In the genomic region with DNA sequence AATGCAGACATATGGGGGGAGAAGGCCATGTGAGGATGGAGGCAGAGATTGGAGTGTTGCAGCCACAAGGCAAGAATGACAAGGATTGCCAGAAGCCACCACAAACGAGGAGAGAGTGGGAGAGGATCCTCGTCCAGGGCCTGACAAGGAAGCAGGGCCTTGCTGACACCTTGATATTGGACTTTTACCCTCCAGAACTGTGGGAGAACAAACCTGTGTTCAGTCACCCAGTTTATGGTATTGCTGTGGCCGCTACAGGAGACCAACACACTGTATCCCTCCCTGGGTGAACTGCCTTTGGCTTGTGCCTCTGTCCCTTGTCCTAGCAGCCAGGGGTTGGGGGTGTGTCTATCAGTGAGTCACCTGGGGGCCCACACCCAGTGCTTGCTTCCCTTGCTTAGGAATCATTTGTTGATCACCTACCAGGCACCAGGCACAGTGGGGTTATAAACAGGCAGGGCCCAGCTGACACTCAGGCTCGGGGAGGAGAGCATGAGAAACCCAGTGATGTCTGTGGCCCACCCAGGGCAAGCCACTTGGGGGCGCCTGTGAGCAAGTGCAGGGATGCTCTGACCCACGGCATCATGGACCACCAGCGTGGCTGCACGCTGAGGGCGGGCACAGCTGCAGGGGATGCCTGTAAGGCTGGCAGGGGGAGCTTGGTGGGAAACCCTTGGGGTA, we compare ENCODE assay signal across 7 cellular contexts. TPM values are rescaled to one million over a fixed set of nuclear protein-coding genes. Genes with fewer than 3 reads are reported as not detected.
A peak's percentile ranks its signal among the peaks of the same experiment; 100 is the strongest.
DNase-seq lines count a peak whose midpoint lies in the region; ATAC-seq, FAIRE-seq and TF ChIP-seq lines count a peak whose summit lies in the region.

No MANE protein-coding gene starts in this region.

- H3K9me3 Mint-ChIP-seq in osteocyte (ENCODE audit: unreplicated experiment) = no peaks in the 10 kb centered on the region

- no peaks in the 10 kb centered on the region for H3K9me3 ChIP-seq in GM12878 (replicated peaks; ENCODE audit: control insufficient read depth, insufficient read depth, low read length)

- TF ChIP-seq CTCF in GM12873 (IDR thresholded peaks at IDR 0.05; ENCODE audit: insufficient read depth, low read depth, low read length, missing control alignments) (peak; percentile 76), GM12878 (IDR thresholded peaks at IDR 0.05 in 2 of 3, conservative IDR thresholded peaks at IDR 0.05 in 1 of 3; ENCODE audit: control insufficient read depth in 2 of 3, extremely low read depth in 1 of 3, insufficient read depth in 1 of 3, low read depth in 3 of 3, low read length in 3 of 3) (peak; percentile 52 to 64 (median 58)), osteocyte (IDR thresholded peaks at IDR 0.05) (peak; percentile 34)

- no peak overlapping the region for H3K27ac Mint-ChIP-seq in osteocyte (ENCODE audit: unreplicated experiment)

- SMC1A ChIA-PET in GM12878 (lab: Charles Lee; ENCODE audit: uncharacterized antibody, unreplicated experiment) = interaction anchor here (1.2 to 3.3 kb wide), 3 partner anchors 10 to 107 kb away, joined by 3 to 29 read pairs (median 4); no protein-coding TSS in a partner anchor

- H3K36me3 ChIP-seq in GM12878 (ENCODE audit: control insufficient read depth in 2 of 2, insufficient read depth in 2 of 2, low read length in 1 of 2) = no peaks in the 10 kb centered on the region

- 45% methylated on average over 9 of the region's 9 CpGs for WGBS in GM12878 (ENCODE audit: insufficient coverage, insufficient replicate concordance, low lambda C conversion rate, missing lambda C conversion rate)

- no peak overlapping the region for H3K4me3 ChIP-seq in GM12878

- ATAC-seq in GM12878 (peak; percentile 86), GM18858 (IDR thresholded peaks at IDR 0.05; ENCODE audit: unreplicated experiment) (no peak), HG03025 (IDR thresholded peaks at IDR 0.05; ENCODE audit: low FRiP score, unreplicated experiment) (no peak), GM21737 (IDR thresholded peaks at IDR 0.05; ENCODE audit: unreplicated experiment) (no peak)

- CTCF ChIA-PET in GM12878 (lab: Yijun Ruan, JAX) = interaction anchor here (0.8 to 6.1 kb wide), 7 partner anchors 9 to 118 kb away, joined by 3 to 63 read pairs (median 4); no protein-coding TSS in a partner anchor

- no peaks in the 10 kb centered on the region for H3K79me2 ChIP-seq in GM12878 (ENCODE audit: control insufficient read depth, insufficient read depth, low read length)

- H3K27ac ChIP-seq in GM12878 (ENCODE audit: control insufficient read depth, insufficient read depth) = no peak overlapping the region

- H3K36me3 Mint-ChIP-seq in osteocyte (ENCODE audit: unreplicated experiment) = no peaks in the 10 kb centered on the region

- peak; percentile 55 for TF ChIP-seq RAD21 in GM12878 (IDR thresholded peaks at IDR 0.05; ENCODE audit: insufficient read depth, low read depth, low read length)

- H4K20me1 ChIP-seq in GM12878 (ENCODE audit: control insufficient read depth, insufficient read depth) = no peaks in the 10 kb centered on the region

- H3K27me3 Mint-ChIP-seq in osteocyte (ENCODE audit: unreplicated experiment) = no peaks in the 10 kb centered on the region

- in situ Hi-C loops in GM12878 (cut with MboI) = loop anchor here (25.0 kb wide), 1 partner anchor 481 kb away; no protein-coding TSS in a partner anchor

- H3K4me1 Mint-ChIP-seq in osteocyte (ENCODE audit: unreplicated experiment) = no peaks in the 10 kb centered on the region

- no peak for TF ChIP-seq POLR2A in GM12878 (IDR thresholded peaks at IDR 0.05; ENCODE audit: low read depth, low read length)

- no peak overlapping the region for H2AFZ ChIP-seq in GM12878 (ENCODE audit: control insufficient read depth, low read depth, low read length)

- no peak for TF ChIP-seq EP300 in GM12878 (IDR thresholded peaks at IDR 0.05; ENCODE audit: borderline replicate concordance in 1 of 2, control insufficient read depth in 1 of 2, low read depth in 2 of 2, low read length in 2 of 2)

- BruUV-seq in GM12878 (replicated peaks; lab: Mats Ljungman, UMichigan) = no TSS peak

- intact Hi-C loops in GM12878 (cut with micrococcal nuclease; ENCODE audit: unreplicated experiment) = loop anchor here (1.0 kb wide), 1 partner anchor 107 kb away; no protein-coding TSS in a partner anchor

- H3K9ac ChIP-seq in GM12878 (ENCODE audit: control insufficient read depth, insufficient read depth, low read length) = no peak overlapping the region

- no peak for FAIRE-seq in GM12878 (lab: Jason Lieb, UNC)

- H3K4me3 Mint-ChIP-seq in osteocyte (ENCODE audit: unreplicated experiment) = no peak overlapping the region

- H3K4me2 ChIP-seq in GM12878 (ENCODE audit: control insufficient read depth, insufficient read depth) = no peak overlapping the region

- RAD21 ChIA-PET in GM12878 (lab: Charles Lee; ENCODE audit: unreplicated experiment) = interaction anchor here (6.3 kb wide), 1 partner anchor 106 kb away, joined by 50 read pairs; no protein-coding TSS in a partner anchor

- H3K4me1 ChIP-seq in GM12878 (ENCODE audit: control insufficient read depth, insufficient read depth, low read length) = peaks cover 11% of the 10 kb centered on the region

- H3K27me3 ChIP-seq in GM12878 (replicated peaks in 1 of 2; ENCODE audit: control insufficient read depth in 2 of 2, insufficient read depth in 2 of 2, low read length in 1 of 2) = no peaks in the 10 kb centered on the region

- POLR2A ChIA-PET in GM12878 (lab: Charles Lee) = interaction anchor here (0.6 kb wide), 1 partner anchor 105 kb away, joined by 3 read pairs; no protein-coding TSS in a partner anchor

- DNase-seq in NCI-H69 (lab: John Stamatoyannopoulos, UW) (peak; percentile 15), GM12878 (ENCODE audit: low read depth, low spot score) (no peak), osteocyte (ENCODE audit: extremely low spot score, unreplicated experiment) (peak; percentile 79)

TF ChIP-seq in GM12878, 131 proteins besides CTCF, POLR2A, EP300 and RAD21:
- TF ChIP-seq SMC3 (IDR thresholded peaks at IDR 0.05; ENCODE audit: borderline replicate concordance, low read length) = peak; percentile 62
- no peak for TF ChIP-seq KDM1A (IDR thresholded peaks at IDR 0.05; ENCODE audit: borderline replicate concordance)
- 0 out of 2 replicates have a peak, but pooled peaks have one; percentile 17 for TF ChIP-seq YY1 (IDR thresholded peaks at IDR 0.05; ENCODE audit: low read depth, low read length)

RNA-seq across cellular contexts. Expression of gene TMEM185B, which starts 17.2 kb away (rescaled TPM):
- total RNA-seq in GM12878 (2013; cell fraction: nucleolus; rRNA removed) = 24.6 and 27.0 TPM in 2 replicates
- total RNA-seq in GM12878 (2014; rRNA removed) (17.2 and 18.0 TPM in 2 replicates), GM12878 (2014; rRNA removed; fragmentation: Illumina TruSeq; extraction: Trizol) (7.3 and 7.6 TPM in 2 replicates), GM12878 (2021) (19.7 and 20.9 TPM in 2 replicates), osteocyte (35.9 and 41.2 TPM in 2 replicates)
- polyA plus RNA-seq in GM12878 (2011; ENCODE audit: low read depth) = 7.1 TPM
- polyA plus RNA-seq in GM12878 (2011; rRNA removed) (5.5 and 8.7 TPM in 2 replicates), GM12878 (2014; fragmentation: Illumina TruSeq; extraction: Trizol) (18.1 and 19.4 TPM in 2 replicates), GM12878 (2014; fragmentation: Nextera tagmentation; extraction: Ambion mirVana) (1 to 10 TPM; 2.4 to 3.2 TPM), GM12878 (2014; rRNA removed) (12.5 and 14.1 TPM in 2 replicates), GM12878 (2016; fragmentation: Nextera tagmentation; extraction: Ambion mirVana) (10 to 100 TPM; 16.5 to 17.5 TPM)
- polyA plus RNA-seq in GM12878 (2011; cell fraction: cytosol; rRNA removed) = 9.9 and 12.3 TPM in 2 replicates
- 20.8 and 23.2 TPM in 2 replicates for polyA plus RNA-seq in GM12878 (2011; cell fraction: nucleus; rRNA removed)
- 10.4 and 13.4 TPM in 2 replicates for polyA plus RNA-seq in GM12878 (2012)
- 10.8 and 12.3 TPM in 2 replicates for polyA minus RNA-seq in GM12878 (2011; rRNA and poly(A)+ RNA removed)
- 4.2 and 4.3 TPM in 2 replicates for polyA minus RNA-seq in GM12878 (2011; cell fraction: cytosol; rRNA and poly(A)+ RNA removed)
- polyA minus RNA-seq in GM12878 (2011; cell fraction: nucleus; rRNA and poly(A)+ RNA removed) = 14.5 and 25.3 TPM in 2 replicates

RNA-seq across cellular contexts. Expression of gene RALB, which starts 46.6 kb away (rescaled TPM):
- total RNA-seq in GM12878 (2013; cell fraction: nucleolus; rRNA removed) = 11.1 and 12.0 TPM in 2 replicates
- total RNA-seq in GM12878 (2014; rRNA removed) (21.3 and 26.6 TPM in 2 replicates), GM12878 (2014; rRNA removed; fragmentation: Illumina TruSeq; extraction: Trizol) (23.5 and 24.7 TPM in 2 replicates), GM12878 (2021) (21.7 and 22.5 TPM in 2 replicates), osteocyte (25.4 and 26.7 TPM in 2 replicates)
- 25.6 TPM for polyA plus RNA-seq in GM12878 (2011; ENCODE audit: low read depth)
- polyA plus RNA-seq in GM12878 (2011; rRNA removed) (39.9 and 58.5 TPM in 2 replicates), GM12878 (2014; fragmentation: Illumina TruSeq; extraction: Trizol) (36.6 and 40.7 TPM in 2 replicates), GM12878 (2014; fragmentation: Nextera tagmentation; extraction: Ambion mirVana) (10 to 100 TPM in 1 of 2 experiments, 1 to 10 TPM in 1; 8.3 to 15.9 TPM), GM12878 (2014; rRNA removed) (18.6 and 23.6 TPM in 2 replicates), GM12878 (2016; fragmentation: Nextera tagmentation; extraction: Ambion mirVana) (10 to 100 TPM; 47.6 to 54.0 TPM)
- polyA plus RNA-seq in GM12878 (2011; cell fraction: cytosol; rRNA removed) = 23.2 and 27.7 TPM in 2 replicates
- 12.5 and 12.6 TPM in 2 replicates for polyA plus RNA-seq in GM12878 (2011; cell fraction: nucleus; rRNA removed)
- polyA plus RNA-seq in GM12878 (2012) = 33.2 and 42.0 TPM in 2 replicates
- 14.6 and 17.8 TPM in 2 replicates for polyA minus RNA-seq in GM12878 (2011; rRNA and poly(A)+ RNA removed)
- 7.1 and 10.8 TPM in 2 replicates for polyA minus RNA-seq in GM12878 (2011; cell fraction: cytosol; rRNA and poly(A)+ RNA removed)
- polyA minus RNA-seq in GM12878 (2011; cell fraction: nucleus; rRNA and poly(A)+ RNA removed) = 3.9 and 6.3 TPM in 2 replicates
